8 cellular contexts compared by ENCODE assay signal in genomic region chr1:89987170-89987819, GRCh38. TPM values are rescaled to one million over a fixed set of nuclear protein-coding genes. Genes with fewer than 3 reads are reported as not detected.
DNase-seq lines count a peak whose midpoint lies in the region; ATAC-seq and TF ChIP-seq lines count a peak whose summit lies in the region.

No MANE protein-coding gene starts in this region.

- H3F3A ChIP-seq in MM.1S (ENCODE audit: insufficient read depth, low read length) = no peaks in the 10 kb centered on the region

- in situ Hi-C loops in HAP-1 (cut with MboI; ENCODE audit: low sequenced_read_pairs) = loop anchor here (5.0 to 25.0 kb wide), 3 partner anchors 142 to 350 kb away; partner anchors contain the start of gene LRRC8C

- no peak overlapping the region for H3K9ac ChIP-seq in MM.1S (ENCODE audit: low read length)

- intact Hi-C loops in left cardiac atrium (cut with DNase I) = loop anchor here (1.0 to 5.0 kb wide), 3 partner anchors 144 to 183 kb away; no protein-coding TSS in a partner anchor

- POLR2A ChIA-PET in RWPE1 (lab: Yijun Ruan, JAX; ENCODE audit: low non-redundant PET) = no interaction called here

- CTCF ChIA-PET in RWPE1 (lab: Yijun Ruan, JAX) = interaction anchor here (0.6 kb wide), 2 partner anchors 130 to 144 kb away, joined by 3 to 5 read pairs; no protein-coding TSS in a partner anchor

- DNase-seq in GM04504 (ENCODE audit: low read depth) = peak; percentile 52
- peak; percentile 65 to 76 for DNase-seq in HAP-1 (ENCODE audit: low spot score in 2 of 2)
- DNase-seq in MM.1S = peak; percentile 79
- peak; percentile 61 for DNase-seq in RWPE1 (ENCODE audit: low spot score)
- peak; percentile 68 for DNase-seq in amniotic epithelial cell (ENCODE audit: low read depth)
- DNase-seq in left cardiac atrium = no peak
- peak; percentile 47 for DNase-seq in retina
- DNase-seq in NK-92 (lab: John Stamatoyannopoulos, UW; ENCODE audit: unreplicated experiment) = no peak

- H2AFZ ChIP-seq in MM.1S (ENCODE audit: low read length) = no peak overlapping the region

- H3K4me1 ChIP-seq in HAP-1 (peaks cover 8% of the 10 kb centered on the region), MM.1S (ENCODE audit: low read length) (no peaks in the 10 kb centered on the region)

- H3K4me2 ChIP-seq in MM.1S (ENCODE audit: low read depth, low read length) = no peak overlapping the region

- H3K9me3 ChIP-seq in HAP-1 = no peaks in the 10 kb centered on the region
- H3K9me3 ChIP-seq in MM.1S (replicated peaks; ENCODE audit: insufficient read depth, low read length) = no peaks in the 10 kb centered on the region

- no peaks in the 10 kb centered on the region for H3K79me2 ChIP-seq in MM.1S (ENCODE audit: low read length)

- H3K27me3 ChIP-seq in HAP-1 (ENCODE audit: low read depth) (no peaks in the 10 kb centered on the region), MM.1S (replicated peaks; ENCODE audit: insufficient read depth, low read length) (no peaks in the 10 kb centered on the region)

- H3K36me3 ChIP-seq in HAP-1 (replicated peaks) (no peaks in the 10 kb centered on the region), MM.1S (replicated peaks; ENCODE audit: insufficient read depth, low read length) (no peaks in the 10 kb centered on the region)

- ATAC-seq in left cardiac atrium = peak; percentile 89 to 90

- no peak overlapping the region for H3K4me3 ChIP-seq in HAP-1
- H3K4me3 ChIP-seq in MM.1S (ENCODE audit: low read length) = no peak overlapping the region

- H4K20me1 ChIP-seq in MM.1S (ENCODE audit: insufficient read depth, low read length) = no peaks in the 10 kb centered on the region

- H3K27ac ChIP-seq in MM.1S (ENCODE audit: low read length) (no peak overlapping the region), RWPE1 (no peak overlapping the region)

- no peaks in the 10 kb centered on the region for H3K9me2 ChIP-seq in MM.1S (replicated peaks; ENCODE audit: insufficient read depth, low read length)

- TF ChIP-seq CTCF in MM.1S (IDR thresholded peaks at IDR 0.05; ENCODE audit: low read length) (peak; percentile 86), RWPE1 (conservative IDR thresholded peaks at IDR 0.05; ENCODE audit: low read depth) (peak; percentile 84)

RNA-seq across cellular contexts. Expression of gene ZNF326, which starts 7.6 kb away (rescaled TPM):
- 10 to 100 TPM; 13.0 to 13.4 TPM for total RNA-seq in left cardiac atrium

Comparison
In these comparisons a context has a peak if more than half of its experiments do, and no peak if none do; other contexts are left out.
1. DNase-seq: peak in GM04504 (single experiment), HAP-1 (2 of 2), MM.1S (single experiment), RWPE1 (single experiment), amniotic epithelial cell (single experiment) and retina (single experiment); none in left cardiac atrium (single experiment) and NK-92 (single experiment).